2 cellular contexts compared by ENCODE assay signal in the genomic region with DNA sequence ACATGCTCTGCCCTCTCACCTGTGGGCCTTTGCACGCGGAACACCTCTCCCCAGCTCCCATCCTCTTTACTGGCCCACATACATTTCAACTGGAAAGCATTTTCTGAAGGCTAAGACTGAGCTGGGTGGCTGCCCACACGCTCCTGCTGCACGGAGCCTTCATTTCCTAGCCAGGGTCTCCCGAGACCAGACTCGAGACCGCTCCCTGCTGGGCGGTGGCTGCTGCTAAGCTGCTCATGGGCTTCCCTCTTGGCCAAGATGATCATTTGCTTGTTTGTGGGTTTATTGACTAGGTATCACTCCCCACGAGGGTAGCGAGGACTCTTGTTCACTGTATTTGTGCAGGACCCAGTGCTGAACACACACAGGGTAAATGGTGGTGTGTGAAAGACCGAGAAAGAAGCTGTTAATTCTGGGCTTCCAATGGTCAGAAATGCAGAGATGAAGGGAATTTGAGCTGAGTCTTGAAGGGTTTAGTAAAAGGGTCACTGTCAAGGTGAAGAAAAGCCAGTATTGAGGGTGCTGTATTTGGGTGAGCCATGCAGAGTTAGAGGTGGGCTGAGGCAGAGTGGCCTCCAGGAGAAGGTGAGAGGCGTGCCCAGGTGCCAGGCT.
TF ChIP-seq lines count a peak whose summit lies in the region.

No MANE protein-coding gene starts in this region.

TF ChIP-seq in HEK293, 187 proteins besides CTCF, POLR2A, EP300 and RAD21:
- TF ChIP-seq, protein P1, sequence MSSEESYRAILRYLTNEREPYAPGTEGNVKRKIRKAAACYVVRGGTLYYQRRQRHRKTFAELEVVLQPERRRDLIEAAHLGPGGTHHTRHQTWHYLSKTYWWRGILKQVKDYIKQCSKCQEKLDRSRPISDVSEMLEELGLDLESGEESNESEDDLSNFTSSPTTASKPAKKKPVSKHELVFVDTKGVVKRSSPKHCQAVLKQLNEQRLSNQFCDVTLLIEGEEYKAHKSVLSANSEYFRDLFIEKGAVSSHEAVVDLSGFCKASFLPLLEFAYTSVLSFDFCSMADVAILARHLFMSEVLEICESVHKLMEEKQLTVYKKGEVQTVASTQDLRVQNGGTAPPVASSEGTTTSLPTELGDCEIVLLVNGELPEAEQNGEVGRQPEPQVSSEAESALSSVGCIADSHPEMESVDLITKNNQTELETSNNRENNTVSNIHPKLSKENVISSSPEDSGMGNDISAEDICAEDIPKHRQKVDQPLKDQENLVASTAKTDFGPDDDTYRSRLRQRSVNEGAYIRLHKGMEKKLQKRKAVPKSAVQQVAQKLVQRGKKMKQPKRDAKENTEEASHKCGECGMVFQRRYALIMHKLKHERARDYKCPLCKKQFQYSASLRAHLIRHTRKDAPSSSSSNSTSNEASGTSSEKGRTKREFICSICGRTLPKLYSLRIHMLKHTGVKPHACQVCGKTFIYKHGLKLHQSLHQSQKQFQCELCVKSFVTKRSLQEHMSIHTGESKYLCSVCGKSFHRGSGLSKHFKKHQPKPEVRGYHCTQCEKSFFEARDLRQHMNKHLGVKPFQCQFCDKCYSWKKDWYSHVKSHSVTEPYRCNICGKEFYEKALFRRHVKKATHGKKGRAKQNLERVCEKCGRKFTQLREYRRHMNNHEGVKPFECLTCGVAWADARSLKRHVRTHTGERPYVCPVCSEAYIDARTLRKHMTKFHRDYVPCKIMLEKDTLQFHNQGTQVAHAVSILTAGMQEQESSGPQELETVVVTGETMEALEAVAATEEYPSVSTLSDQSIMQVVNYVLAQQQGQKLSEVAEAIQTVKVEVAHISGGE (tag by site-specific recombination; conservative IDR thresholded peaks at IDR 0.05; ENCODE audit: low read depth): no peak
- no peak for TF ChIP-seq ZSCAN30 (tag by site-specific recombination; IDR thresholded peaks at IDR 0.05)
- peak; percentile 39 for TF ChIP-seq EGR2 (tag by site-specific recombination; IDR thresholded peaks at IDR 0.05; ENCODE audit: low read depth)
- no peak for TF ChIP-seq REPIN1 (tag by site-specific recombination; IDR thresholded peaks at IDR 0.05; ENCODE audit: low read depth)
- no peak for TF ChIP-seq ZFP41 (tag by site-specific recombination; IDR thresholded peaks at IDR 0.05; ENCODE audit: borderline replicate concordance)

TF ChIP-seq in endothelial cell of umbilical vein, 7 proteins besides CTCF, POLR2A, EP300 and RAD21:
- TF ChIP-seq JUN (IDR thresholded peaks at IDR 0.05; ENCODE audit: borderline replicate concordance, insufficient read depth, insufficient read length, low read depth) (no peak), GATA2 (IDR thresholded peaks at IDR 0.05; ENCODE audit: insufficient read depth, insufficient read length, low read depth, low read length) (no peak), FOS (IDR thresholded peaks at IDR 0.05; ENCODE audit: borderline replicate concordance, insufficient read depth, low read length) (no peak), EZH2 (IDR thresholded peaks at IDR 0.05; ENCODE audit: borderline replicate concordance, low read depth, low read length, severe bottlenecking) (no peak), POLR2AphosphoS5 (IDR thresholded peaks at IDR 0.05; ENCODE audit: insufficient read depth, low read depth, low read length) (no peak), MYC (IDR thresholded peaks at IDR 0.05; ENCODE audit: low read depth, low read length) (no peak)
- TF ChIP-seq, protein P2, sequence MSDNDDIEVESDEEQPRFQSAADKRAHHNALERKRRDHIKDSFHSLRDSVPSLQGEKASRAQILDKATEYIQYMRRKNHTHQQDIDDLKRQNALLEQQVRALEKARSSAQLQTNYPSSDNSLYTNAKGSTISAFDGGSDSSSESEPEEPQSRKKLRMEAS (IDR thresholded peaks at IDR 0.05; ENCODE audit: insufficient read depth, insufficient read length): peak; percentile 8
